9 cellular contexts compared by ENCODE assay signal in the genomic region with DNA sequence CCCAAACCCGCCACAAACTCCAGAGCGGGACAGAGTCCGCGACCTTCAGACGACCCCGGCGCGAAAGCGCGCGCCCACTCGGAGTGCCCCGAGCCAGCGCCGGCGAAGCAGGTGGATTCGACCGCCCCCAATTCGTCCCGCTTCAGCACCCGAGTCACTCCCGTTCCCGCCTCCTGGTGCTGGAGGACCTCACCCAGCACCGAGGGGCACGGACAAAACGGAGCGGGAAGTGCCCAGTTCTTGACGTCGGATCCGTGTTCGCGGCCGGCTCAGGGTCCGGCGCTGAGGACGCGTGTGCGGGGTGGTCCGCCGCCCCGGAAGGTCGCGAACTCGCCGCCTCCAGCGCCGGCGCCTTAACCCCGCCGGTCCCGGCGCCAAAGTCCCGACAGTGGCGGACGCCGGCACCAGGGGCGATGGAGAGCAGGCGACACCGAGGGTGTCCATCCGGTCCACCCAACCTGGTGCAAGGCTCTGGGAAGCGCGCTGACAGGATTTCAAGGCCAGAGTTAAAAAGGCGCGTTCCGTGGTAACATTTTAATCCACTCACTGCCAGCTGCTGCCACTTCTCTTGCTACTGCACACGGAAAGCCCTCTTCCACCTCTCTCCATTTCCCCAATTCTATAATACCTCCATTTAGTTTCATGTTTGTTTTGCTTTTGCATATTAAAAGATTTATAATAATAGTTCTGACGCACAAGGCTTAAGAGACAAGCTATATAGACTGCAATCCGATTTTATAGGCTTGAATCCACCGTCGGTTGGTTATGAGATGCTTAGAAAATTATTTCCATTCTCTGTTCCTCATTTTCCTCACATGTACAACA.
DNase-seq lines count a peak whose midpoint lies in the region; ATAC-seq and TF ChIP-seq lines count a peak whose summit lies in the region.
"Had no signal": no experiment of that assay in that cellular context is flagged by ENCODE, and none has a peak within 500 bp of the region (broad histone marks: within the 10 kb centered on the region; RNA-seq: fewer than 3 reads in every experiment).

No MANE protein-coding gene starts in this region.

- H3K9me3 Mint-ChIP-seq in nephron: peaks cover 28% of the 10 kb centered on the region

- 14% methylated on average over 47 of the region's 70 CpGs for WGBS in esophagus muscularis mucosa

- H3K27me3 Mint-ChIP-seq in nephron (ENCODE audit: low read depth): peaks cover 8% of the 10 kb centered on the region

- H3K36me3 ChIP-seq in HCT116 (ENCODE audit: control insufficient read depth in 1 of 2, insufficient read depth in 2 of 2, low read length in 2 of 2): no peaks in the 10 kb centered on the region
- H3K36me3 ChIP-seq in SK-N-MC (ENCODE audit: insufficient read depth, low read length): no peaks in the 10 kb centered on the region
- no peaks in the 10 kb centered on the region for H3K36me3 ChIP-seq in esophagus muscularis mucosa
- no peaks in the 10 kb centered on the region for H3K36me3 ChIP-seq in upper lobe of right lung
- H3K36me3 ChIP-seq: neutrophil had no signal

- H3K27ac Mint-ChIP-seq in nephron: no peak overlapping the region

- POLR2A ChIA-PET in HCT116 (lab: Charles Lee): no interaction called here

- no peak overlapping the region for H3K27ac ChIP-seq in HCT116 (ENCODE audit: low read depth, low read length)
- H3K27ac ChIP-seq in SK-N-MC: no peak overlapping the region
- H3K27ac ChIP-seq in esophagus muscularis mucosa (replicated peaks in 1 of 4): peak overlapping the region in 1 of 4 donors; percentile 40
- no peak overlapping the region for H3K27ac ChIP-seq in upper lobe of right lung
- H3K27ac ChIP-seq: neutrophil had no signal

- DNase-seq in GM03348 (ENCODE audit: low spot score): peak; percentile 23
- no peak for DNase-seq in HCT116 (ENCODE audit: low read depth, low spot score)
- no peak for DNase-seq in SK-N-MC (ENCODE audit: low read depth, low spot score)
- DNase-seq in esophagus muscularis mucosa (ENCODE audit: extremely low spot score): no peak
- peak; percentile 83 for DNase-seq in upper lobe of right lung
- no peak for DNase-seq in kidney glomerular epithelial cell (lab: John Stamatoyannopoulos, UW)
- no peak for DNase-seq in GDM1 (lab: John Stamatoyannopoulos, UW)

- no peak overlapping the region for H2AFZ ChIP-seq in HCT116 (ENCODE audit: low read depth, low read length, poor library complexity, severe bottlenecking)

- H3K4me1 Mint-ChIP-seq in nephron: no peaks in the 10 kb centered on the region

- no peak overlapping the region for H3K4me2 ChIP-seq in HCT116 (ENCODE audit: low read length)

- peak overlapping the region; percentile 29 to 71 (median 42) for H3K4me3 Mint-ChIP-seq in nephron

- no TSS peak for BruUV-seq in HCT116 (replicated peaks; lab: Mats Ljungman, UMichigan)

- ATAC-seq in HCT116 (0 out of 2 replicates have a peak, but pooled peaks have one; percentile 42), upper lobe of right lung (peak; percentile 97)

- H3K4me1 ChIP-seq in HCT116 (ENCODE audit: control insufficient read depth in 1 of 2, insufficient read depth in 2 of 2, low read length in 2 of 2) (no peaks in the 10 kb centered on the region), esophagus muscularis mucosa (peaks cover 6 to 22% (median 12%) of the 10 kb centered on the region in 4 donors), upper lobe of right lung (no peaks in the 10 kb centered on the region)

- H4K20me1 ChIP-seq in HCT116 (ENCODE audit: insufficient read depth): no peaks in the 10 kb centered on the region

- TF ChIP-seq RAD21 in HCT116 (IDR thresholded peaks at IDR 0.05; ENCODE audit: low read depth): no peak

- H3K27me3 ChIP-seq in HCT116 (ENCODE audit: insufficient read depth, low read length) (no peaks in the 10 kb centered on the region), esophagus muscularis mucosa (peaks cover 0 to 26% (median 0%) of the 10 kb centered on the region in 4 donors), upper lobe of right lung (peaks cover 10% of the 10 kb centered on the region)

- TF ChIP-seq CTCF in HCT116 (IDR thresholded peaks at IDR 0.05 in 2 of 3, conservative IDR thresholded peaks at IDR 0.05 in 1 of 3; ENCODE audit: borderline replicate concordance in 1 of 3, insufficient read depth in 1 of 3, low read depth in 2 of 3, low read length in 2 of 3) (peak in 2 of 3 experiments; percentile 24 to 42; a peak in 3 of 6 replicates), esophagus muscularis mucosa (IDR thresholded peaks at IDR 0.05) (peak; percentile 63 to 87 (median 72)), nephron (IDR thresholded peaks at IDR 0.05; ENCODE audit: unreplicated experiment in 3 of 3) (peak; percentile 22 to 33 (median 29)), upper lobe of right lung (IDR thresholded peaks at IDR 0.05) (peak; percentile 67)

- TF ChIP-seq POLR2A in HCT116 (IDR thresholded peaks at IDR 0.05; ENCODE audit: borderline replicate concordance, extremely low read depth, insufficient read depth, insufficient read length) (no peak), esophagus muscularis mucosa (IDR thresholded peaks at IDR 0.05; ENCODE audit: low read depth) (no peak)

- TF ChIP-seq EP300 in esophagus muscularis mucosa (IDR thresholded peaks at IDR 0.05): no peak

- H3K9me3 ChIP-seq in HCT116 (ENCODE audit: control insufficient read depth in 1 of 2, insufficient read depth in 1 of 2, low read depth in 1 of 2, low read length in 2 of 2) (no peaks in the 10 kb centered on the region), SK-N-MC (ENCODE audit: low read depth, low read length) (no peaks in the 10 kb centered on the region), esophagus muscularis mucosa (peaks cover 0 to 12% (median 0%) of the 10 kb centered on the region in 4 donors), upper lobe of right lung (no peaks in the 10 kb centered on the region)
- H3K9me3 ChIP-seq: neutrophil had no signal

- no peak overlapping the region for H3K4me3 ChIP-seq in HCT116 (replicated peaks in 1 of 2; ENCODE audit: low read depth in 1 of 2, low read length in 2 of 2)
- H3K4me3 ChIP-seq in SK-N-MC: peak overlapping the region; percentile 65
- H3K4me3 ChIP-seq in esophagus muscularis mucosa: peak overlapping the region; percentile 61 to 73 (median 68)
- H3K4me3 ChIP-seq in upper lobe of right lung: peak overlapping the region; percentile 58

- H3K36me3 Mint-ChIP-seq in nephron (ENCODE audit: low read depth): peaks cover 3% of the 10 kb centered on the region

- intact Hi-C loops in HCT116 (cut with micrococcal nuclease): no loop called here
- intact Hi-C loops in esophagus muscularis mucosa (cut with DNase I): loop anchor here (2.0 kb wide), 1 partner anchor 127 kb away; no protein-coding TSS in a partner anchor
- intact Hi-C loops in upper lobe of right lung (cut with DNase I): no loop called here

- H3K9ac ChIP-seq in HCT116 (ENCODE audit: low read length) (no peak overlapping the region), SK-N-MC (ENCODE audit: insufficient read length) (no peak overlapping the region)

- RAD21 ChIA-PET in HCT116 (lab: Charles Lee; ENCODE audit: low non-redundant PET in 1 of 2, low total read pairs in 2 of 2, uncharacterized antibody in 2 of 2, unreplicated experiment in 2 of 2): no interaction called here

- CTCF ChIA-PET in HCT116 (lab: Charles Lee): no interaction called here

- H3K9me2 ChIP-seq in HCT116 (ENCODE audit: insufficient read depth): no peaks in the 10 kb centered on the region

- no peaks in the 10 kb centered on the region for H3K79me2 ChIP-seq in HCT116 (ENCODE audit: insufficient read depth, low read length)

TF ChIP-seq in HCT116, 20 proteins besides CTCF, POLR2A, EP300 and RAD21 (continues in another document):
- TF ChIP-seq MAX (IDR thresholded peaks at IDR 0.05): no peak
- no peak for TF ChIP-seq SRF (IDR thresholded peaks at IDR 0.05; ENCODE audit: low read depth)
- TF ChIP-seq CBX3 (IDR thresholded peaks at IDR 0.05; ENCODE audit: low read depth): no peak
- TF ChIP-seq ZFX (IDR thresholded peaks at IDR 0.05): no peak
- no peak for TF ChIP-seq FOSL1 (IDR thresholded peaks at IDR 0.05; ENCODE audit: low read depth)
- TF ChIP-seq REST (IDR thresholded peaks at IDR 0.05; ENCODE audit: low read depth): no peak
- no peak for TF ChIP-seq TCF7L2 (IDR thresholded peaks at IDR 0.05; ENCODE audit: borderline replicate concordance, extremely low read depth, insufficient read depth, insufficient read length)

Comparison
In these comparisons a context has a peak if more than half of its experiments do, and no peak if none do; other contexts are left out.
1. DNase-seq: peak in GM03348 (single experiment) and upper lobe of right lung (single experiment); none in HCT116 (single experiment), SK-N-MC (single experiment), esophagus muscularis mucosa (single experiment), kidney glomerular epithelial cell (single experiment) and GDM1 (single experiment).
2. H3K4me3 ChIP-seq: peak in SK-N-MC (single experiment), esophagus muscularis mucosa (4 of 4) and upper lobe of right lung (single experiment); none in HCT116 (0 of 2).
3. Peak in every context shown above with its lines, with median percentiles within 50 percentile points of each other: CTCF ChIP-seq.